In the genomic region with DNA sequence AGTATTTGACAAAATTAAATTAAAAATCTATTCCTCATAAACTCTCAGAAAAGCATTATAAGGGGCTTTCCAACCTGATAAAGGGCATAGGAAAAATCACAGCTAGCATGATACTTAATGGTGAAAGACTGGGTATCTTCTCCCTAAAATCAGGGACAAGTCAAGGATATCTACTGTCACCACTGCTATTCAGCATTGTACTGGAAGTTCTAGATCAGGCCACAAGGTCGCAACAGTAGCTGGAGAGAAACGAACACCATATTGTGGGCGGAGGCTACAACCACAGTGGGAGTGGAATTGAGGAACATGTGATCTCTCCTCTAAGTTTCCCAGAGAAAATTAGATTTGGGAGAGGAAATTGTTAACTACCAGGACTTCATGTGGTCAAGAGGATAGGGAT, we compare ENCODE assay signal across 1 cellular context.
TF ChIP-seq lines count a peak whose summit lies in the region.

No MANE protein-coding gene starts in this region.

TF ChIP-seq in HCT116, 20 proteins besides CTCF, POLR2A, EP300 and RAD21:
- TF ChIP-seq, protein P1, sequence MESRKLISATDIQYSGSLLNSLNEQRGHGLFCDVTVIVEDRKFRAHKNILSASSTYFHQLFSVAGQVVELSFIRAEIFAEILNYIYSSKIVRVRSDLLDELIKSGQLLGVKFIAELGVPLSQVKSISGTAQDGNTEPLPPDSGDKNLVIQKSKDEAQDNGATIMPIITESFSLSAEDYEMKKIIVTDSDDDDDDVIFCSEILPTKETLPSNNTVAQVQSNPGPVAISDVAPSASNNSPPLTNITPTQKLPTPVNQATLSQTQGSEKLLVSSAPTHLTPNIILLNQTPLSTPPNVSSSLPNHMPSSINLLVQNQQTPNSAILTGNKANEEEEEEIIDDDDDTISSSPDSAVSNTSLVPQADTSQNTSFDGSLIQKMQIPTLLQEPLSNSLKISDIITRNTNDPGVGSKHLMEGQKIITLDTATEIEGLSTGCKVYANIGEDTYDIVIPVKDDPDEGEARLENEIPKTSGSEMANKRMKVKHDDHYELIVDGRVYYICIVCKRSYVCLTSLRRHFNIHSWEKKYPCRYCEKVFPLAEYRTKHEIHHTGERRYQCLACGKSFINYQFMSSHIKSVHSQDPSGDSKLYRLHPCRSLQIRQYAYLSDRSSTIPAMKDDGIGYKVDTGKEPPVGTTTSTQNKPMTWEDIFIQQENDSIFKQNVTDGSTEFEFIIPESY (IDR thresholded peaks at IDR 0.05; ENCODE audit: extremely low read depth, insufficient replicate concordance, low read length): no peak
- TF ChIP-seq ELF1 (IDR thresholded peaks at IDR 0.05; ENCODE audit: borderline replicate concordance, low read depth) (no peak), CEBPB (IDR thresholded peaks at IDR 0.05; ENCODE audit: low read depth) (no peak), ZNF274 (IDR thresholded peaks at IDR 0.05; ENCODE audit: low read depth, low read length) (no peak), SIN3A (IDR thresholded peaks at IDR 0.05; ENCODE audit: low read depth) (no peak), CBX3 (IDR thresholded peaks at IDR 0.05; ENCODE audit: low read depth) (no peak), SRF (IDR thresholded peaks at IDR 0.05; ENCODE audit: low read depth) (no peak), POLR2AphosphoS5 (IDR thresholded peaks at IDR 0.05; ENCODE audit: low read depth, low read length) (no peak), JUND (IDR thresholded peaks at IDR 0.05) (no peak), ZFX (IDR thresholded peaks at IDR 0.05) (no peak), EZH2 (IDR thresholded peaks at IDR 0.05) (no peak), TCF7L2 (IDR thresholded peaks at IDR 0.05; ENCODE audit: borderline replicate concordance, extremely low read depth, insufficient read depth, insufficient read length) (no peak), FOSL1 (IDR thresholded peaks at IDR 0.05; ENCODE audit: low read depth) (no peak), EGR1 (IDR thresholded peaks at IDR 0.05; ENCODE audit: low read depth) (no peak), YY1 (IDR thresholded peaks at IDR 0.05; ENCODE audit: extremely low read depth, insufficient replicate concordance, low read depth, low read length) (no peak), EZH2phosphoT487 (IDR thresholded peaks at IDR 0.05; ENCODE audit: borderline replicate concordance) (no peak), SP1 (IDR thresholded peaks at IDR 0.05; ENCODE audit: low read depth) (no peak)
- TF ChIP-seq, protein P2, sequence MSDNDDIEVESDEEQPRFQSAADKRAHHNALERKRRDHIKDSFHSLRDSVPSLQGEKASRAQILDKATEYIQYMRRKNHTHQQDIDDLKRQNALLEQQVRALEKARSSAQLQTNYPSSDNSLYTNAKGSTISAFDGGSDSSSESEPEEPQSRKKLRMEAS (IDR thresholded peaks at IDR 0.05): no peak
- TF ChIP-seq, protein P3, sequence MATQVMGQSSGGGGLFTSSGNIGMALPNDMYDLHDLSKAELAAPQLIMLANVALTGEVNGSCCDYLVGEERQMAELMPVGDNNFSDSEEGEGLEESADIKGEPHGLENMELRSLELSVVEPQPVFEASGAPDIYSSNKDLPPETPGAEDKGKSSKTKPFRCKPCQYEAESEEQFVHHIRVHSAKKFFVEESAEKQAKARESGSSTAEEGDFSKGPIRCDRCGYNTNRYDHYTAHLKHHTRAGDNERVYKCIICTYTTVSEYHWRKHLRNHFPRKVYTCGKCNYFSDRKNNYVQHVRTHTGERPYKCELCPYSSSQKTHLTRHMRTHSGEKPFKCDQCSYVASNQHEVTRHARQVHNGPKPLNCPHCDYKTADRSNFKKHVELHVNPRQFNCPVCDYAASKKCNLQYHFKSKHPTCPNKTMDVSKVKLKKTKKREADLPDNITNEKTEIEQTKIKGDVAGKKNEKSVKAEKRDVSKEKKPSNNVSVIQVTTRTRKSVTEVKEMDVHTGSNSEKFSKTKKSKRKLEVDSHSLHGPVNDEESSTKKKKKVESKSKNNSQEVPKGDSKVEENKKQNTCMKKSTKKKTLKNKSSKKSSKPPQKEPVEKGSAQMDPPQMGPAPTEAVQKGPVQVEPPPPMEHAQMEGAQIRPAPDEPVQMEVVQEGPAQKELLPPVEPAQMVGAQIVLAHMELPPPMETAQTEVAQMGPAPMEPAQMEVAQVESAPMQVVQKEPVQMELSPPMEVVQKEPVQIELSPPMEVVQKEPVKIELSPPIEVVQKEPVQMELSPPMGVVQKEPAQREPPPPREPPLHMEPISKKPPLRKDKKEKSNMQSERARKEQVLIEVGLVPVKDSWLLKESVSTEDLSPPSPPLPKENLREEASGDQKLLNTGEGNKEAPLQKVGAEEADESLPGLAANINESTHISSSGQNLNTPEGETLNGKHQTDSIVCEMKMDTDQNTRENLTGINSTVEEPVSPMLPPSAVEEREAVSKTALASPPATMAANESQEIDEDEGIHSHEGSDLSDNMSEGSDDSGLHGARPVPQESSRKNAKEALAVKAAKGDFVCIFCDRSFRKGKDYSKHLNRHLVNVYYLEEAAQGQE (IDR thresholded peaks at IDR 0.05; ENCODE audit: low read depth): no peak
- TF ChIP-seq, protein P4, sequence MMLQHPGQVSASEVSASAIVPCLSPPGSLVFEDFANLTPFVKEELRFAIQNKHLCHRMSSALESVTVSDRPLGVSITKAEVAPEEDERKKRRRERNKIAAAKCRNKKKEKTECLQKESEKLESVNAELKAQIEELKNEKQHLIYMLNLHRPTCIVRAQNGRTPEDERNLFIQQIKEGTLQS (IDR thresholded peaks at IDR 0.05): no peak
